In genomic region chr3:172034786-172035685, GRCh38 we compare ENCODE assay signal across 8 cellular contexts. TPM values are rescaled to one million over a fixed set of nuclear protein-coding genes. Genes with fewer than 3 reads are reported as not detected.
DNase-seq lines count a peak whose midpoint lies in the region; ATAC-seq, FAIRE-seq and TF ChIP-seq lines count a peak whose summit lies in the region.

No MANE protein-coding gene starts in this region.

- DNase-seq in activated T-cell treated with anti-CD3 and anti-CD28 coated beads for 24 hours (ENCODE audit: low read depth) (peak; percentile 11), M059J (ENCODE audit: low read depth) (peak; percentile 56), bronchial epithelial cell (ENCODE audit: low read depth) (peak; percentile 51), mucosa of gallbladder (ENCODE audit: low spot score) (peak; percentile 16), caudate nucleus (lab: John Stamatoyannopoulos, UW) (no peak)
- no peak for DNase-seq in activated T-cell treated with anti-CD3 and anti-CD28 coated beads, Interleukin-2, amount 50 U/mL, for 24 hours

- no peak overlapping the region for H3K27ac ChIP-seq in caudate nucleus (ENCODE audit: low read depth, low read length)

- TF ChIP-seq CTCF in bronchial epithelial cell (IDR thresholded peaks at IDR 0.05; ENCODE audit: insufficient read depth, low read length, severe bottlenecking) = peak; percentile 62

- peaks cover 24% of the 10 kb centered on the region for H3K4me1 Mint-ChIP-seq in activated T-cell treated with anti-CD3 and anti-CD28 coated beads, Interleukin-2, amount 50 U/mL, for 24 hours (ENCODE audit: low read depth)

- H3K4me3 Mint-ChIP-seq in activated T-cell treated with anti-CD3 and anti-CD28 coated beads, Interleukin-2, amount 50 U/mL, for 24 hours = no peak overlapping the region

- H3K36me3 ChIP-seq in bronchial epithelial cell (ENCODE audit: control insufficient read depth, insufficient read depth, low read length) = no peaks in the 10 kb centered on the region

- H3K27me3 ChIP-seq in bronchial epithelial cell (ENCODE audit: control insufficient read depth, insufficient read depth, low read length) = no peaks in the 10 kb centered on the region

- no peak overlapping the region for H3K27ac Mint-ChIP-seq in activated T-cell treated with anti-CD3 and anti-CD28 coated beads, Interleukin-2, amount 50 U/mL, for 24 hours

- no peak for FAIRE-seq in bronchial epithelial cell (lab: Jason Lieb, UNC)

- H3K36me3 Mint-ChIP-seq in activated T-cell treated with anti-CD3 and anti-CD28 coated beads, Interleukin-2, amount 50 U/mL, for 24 hours (ENCODE audit: low read depth) = peaks cover 2% of the 10 kb centered on the region

- H3K9me3 Mint-ChIP-seq in activated T-cell treated with anti-CD3 and anti-CD28 coated beads, Interleukin-2, amount 50 U/mL, for 24 hours = no peaks in the 10 kb centered on the region

- ATAC-seq in GM18858 (IDR thresholded peaks at IDR 0.05; ENCODE audit: unreplicated experiment) = no peak
- ATAC-seq in GM18502 (IDR thresholded peaks at IDR 0.05; ENCODE audit: poor library complexity, unreplicated experiment) = no peak

- H3K4me3 ChIP-seq in bronchial epithelial cell (ENCODE audit: low read depth, low read length) = no peak overlapping the region

- no peaks in the 10 kb centered on the region for H3K27me3 Mint-ChIP-seq in activated T-cell treated with anti-CD3 and anti-CD28 coated beads, Interleukin-2, amount 50 U/mL, for 24 hours

RNA-seq across cellular contexts. Expression of gene FNDC3B, which starts 4.3 kb away (rescaled TPM):
- 55.0 and 79.0 TPM in 2 replicates for total RNA-seq in M059J (2014; rRNA removed; shearing (Covaris generic))
- total RNA-seq in bronchial epithelial cell = 32.3 and 39.2 TPM in 2 replicates
- total RNA-seq in mucosa of gallbladder = 103 TPM

Comparison
In these comparisons a context has a peak if more than half of its experiments do, and no peak if none do; other contexts are left out.
1. DNase-seq: peak in activated T-cell treated with anti-CD3 and anti-CD28 coated beads for 24 hours (single experiment), M059J (single experiment), bronchial epithelial cell (single experiment) and mucosa of gallbladder (single experiment); none in activated T-cell treated with anti-CD3 and anti-CD28 coated beads, Interleukin-2, amount 50 U/mL, for 24 hours (single experiment) and caudate nucleus (0 of 61).